8 cellular contexts compared by ENCODE assay signal in genomic region chr6:29633532-29633901, GRCh38.
DNase-seq lines count a peak whose midpoint lies in the region; ATAC-seq, FAIRE-seq and TF ChIP-seq lines count a peak whose summit lies in the region.

No MANE protein-coding gene starts in this region.

- H3K4me3 ChIP-seq in GM12864 (ENCODE audit: low read depth, low read length), result peak overlapping the region; percentile 57
- H3K4me3 ChIP-seq in effector memory CD4-positive, alpha-beta T cell (ENCODE audit: insufficient read depth, low read depth, low read length, poor library complexity, severe bottlenecking), result peak overlapping the region; percentile 91
- H3K4me3 ChIP-seq in muscle layer of colon (ENCODE audit: low read depth in 1 of 2, low read length in 2 of 2), result peak overlapping the region; percentile 49 to 93

- peaks cover 28% of the 10 kb centered on the region for H3K4me1 ChIP-seq in effector memory CD4-positive, alpha-beta T cell (ENCODE audit: control insufficient read depth, insufficient read depth, low read length, poor library complexity, severe bottlenecking)
- H3K4me1 ChIP-seq in muscle layer of colon (ENCODE audit: insufficient read depth, low read length), result peaks cover 19% of the 10 kb centered on the region

- H3K27ac ChIP-seq in effector memory CD4-positive, alpha-beta T cell (ENCODE audit: insufficient read depth, low read length, poor library complexity, severe bottlenecking), result peak overlapping the region; percentile 75
- peak overlapping the region; percentile 55 for H3K27ac ChIP-seq in muscle layer of colon (ENCODE audit: low read depth, low read length)

- peak overlapping the region; percentile 49 for H3K9ac ChIP-seq in muscle layer of colon (ENCODE audit: low read length)

- DNase-seq in GM12864 (ENCODE audit: low read depth), result no peak
- peak; percentile 61 for DNase-seq in NCI-H526 treated with DMSO at 0.1 percent for 48 hours (lab: John Stamatoyannopoulos, UW)
- no peak for DNase-seq in effector memory CD4-positive, alpha-beta T cell
- no peak for DNase-seq in foreskin melanocyte
- DNase-seq in urothelium cell line (ENCODE audit: low spot score), result no peak
- DNase-seq in stimulated activated CD4-positive, alpha-beta T cell treated with anti-CD3 and anti-CD28 coated beads, Interleukin-4, amount 100 ng/mL, for 1 hour, result no peak

- FAIRE-seq in urothelium cell line (lab: Jason Lieb, UNC), result no peak

- H3K36me3 ChIP-seq in effector memory CD4-positive, alpha-beta T cell (ENCODE audit: control insufficient read depth, insufficient read depth, low read length), result no peaks in the 10 kb centered on the region
- H3K36me3 ChIP-seq in muscle layer of colon (ENCODE audit: insufficient read depth, low read length), result no peaks in the 10 kb centered on the region

- no peak for TF ChIP-seq CTCF in GM12864 (IDR thresholded peaks at IDR 0.05; ENCODE audit: low read depth, low read length, missing control alignments)

- no peak for ATAC-seq in GM18861 (IDR thresholded peaks at IDR 0.05; ENCODE audit: unreplicated experiment)

- H3K27me3 ChIP-seq in effector memory CD4-positive, alpha-beta T cell (replicated peaks; ENCODE audit: control insufficient read depth, insufficient read depth, low read length, poor library complexity, severe bottlenecking), result no peaks in the 10 kb centered on the region
- no peaks in the 10 kb centered on the region for H3K27me3 ChIP-seq in muscle layer of colon (ENCODE audit: control insufficient read depth in 1 of 2, insufficient read depth in 2 of 2, low read length in 2 of 2)

- H3K9me3 ChIP-seq in effector memory CD4-positive, alpha-beta T cell (ENCODE audit: control insufficient read depth, low read length), result no peaks in the 10 kb centered on the region
- H3K9me3 ChIP-seq in muscle layer of colon (ENCODE audit: low read length), result no peaks in the 10 kb centered on the region
